In the genomic region with DNA sequence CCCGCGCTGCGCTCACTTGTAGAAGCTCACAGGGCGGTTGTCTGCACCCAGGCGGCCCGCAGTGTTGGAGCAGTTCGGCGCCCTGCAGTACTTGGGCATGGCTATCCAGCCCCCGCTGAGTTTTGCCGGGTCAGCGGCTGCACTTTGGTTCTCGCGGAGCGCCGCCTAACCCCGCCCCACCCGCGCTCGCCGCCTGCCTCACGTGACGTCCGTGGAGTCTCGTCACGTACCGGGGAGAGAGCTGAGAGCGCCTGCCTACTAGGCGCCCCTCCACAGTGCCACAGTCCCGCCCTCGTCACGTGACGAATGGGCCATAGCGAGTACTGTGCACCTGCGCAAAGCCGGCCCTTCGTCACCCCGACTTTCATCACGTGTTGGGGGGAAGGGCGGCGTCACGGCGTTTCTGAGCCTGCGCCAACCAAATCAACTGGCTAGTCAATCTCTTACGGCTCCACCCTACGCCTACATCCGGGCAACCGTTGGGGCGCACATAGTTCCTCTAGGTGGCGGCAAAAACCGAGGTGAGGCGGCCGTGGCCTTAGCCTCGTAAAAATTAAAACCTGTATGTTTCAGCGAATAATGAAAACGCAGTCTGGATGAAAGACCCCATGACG, we compare ENCODE assay signal across 8 cellular contexts.
A peak's percentile ranks its signal among the peaks of the same experiment; 100 is the strongest.
DNase-seq lines count a peak whose midpoint lies in the region; ATAC-seq and TF ChIP-seq lines count a peak whose summit lies in the region.

A gene with protein sequence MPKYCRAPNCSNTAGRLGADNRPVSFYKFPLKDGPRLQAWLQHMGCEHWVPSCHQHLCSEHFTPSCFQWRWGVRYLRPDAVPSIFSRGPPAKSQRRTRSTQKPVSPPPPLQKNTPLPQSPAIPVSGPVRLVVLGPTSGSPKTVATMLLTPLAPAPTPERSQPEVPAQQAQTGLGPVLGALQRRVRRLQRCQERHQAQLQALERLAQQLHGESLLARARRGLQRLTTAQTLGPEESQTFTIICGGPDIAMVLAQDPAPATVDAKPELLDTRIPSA (minus strand): TSS at position 167 of the 614 bp plus-strand sequence. CDS start 68 bp downstream, at position 99.

- ATAC-seq in GM19023 (IDR thresholded peaks at IDR 0.05; ENCODE audit: unreplicated experiment) (peak; percentile 84), HG03280 (IDR thresholded peaks at IDR 0.05; ENCODE audit: unreplicated experiment) (peak; percentile 79)

- peak within 1 kb of the TSS; percentile 85 for H3K4me3 ChIP-seq in AG10803 (ENCODE audit: low read length)

- peak; percentile 58 for TF ChIP-seq CTCF in AG10803 (conservative IDR thresholded peaks at IDR 0.05; ENCODE audit: low read length)

- DNase-seq in AG10803 (ENCODE audit: low read depth) (peak; percentile 99), NCI-H345 (lab: John Stamatoyannopoulos, UW) (peak; percentile 100), cerebellar cortex (ENCODE audit: low spot score) (peak; percentile 99), islet precursor cell (peak; percentile 98)
- DNase-seq in activated CD4-positive, CD25-positive, alpha-beta regulatory T cell treated with anti-CD3 and anti-CD28 coated beads, Interleukin-2, amount 50 U/mL, for 16 hours (ENCODE audit: low read depth, low spot score): peak; percentile 100
- peak; percentile 99 to 100 (median 99) for DNase-seq in stimulated activated CD4-positive, alpha-beta T cell treated with anti-CD3 and anti-CD28 coated beads, Interleukin-12 subunit alpha, Interleukin-12 subunit beta, amount 100 ng/mL, for 48 hours (ENCODE audit: low read depth in 2 of 3, low spot score in 1 of 3)

Comparison
In these comparisons a context has a peak if more than half of its experiments do, and no peak if none do; other contexts are left out.
1. Peak in every context shown above with its lines: DNase-seq, ATAC-seq and H3K4me3 ChIP-seq.